In genomic region chr13:54705738-54706137, GRCh38 we compare ENCODE assay signal across 31 cellular contexts.
"Had no signal": no experiment of that assay in that cellular context is flagged by ENCODE, and none has a peak within 500 bp of the region (broad histone marks: within the 10 kb centered on the region; RNA-seq: fewer than 3 reads in every experiment).

No MANE protein-coding gene starts in this region.

- H3K27me3 ChIP-seq: adrenal gland, body of pancreas, Peyer's patch, SJSA1 had no signal

- H3K36me3 Mint-ChIP-seq: activated CD4-positive, alpha-beta memory T cell treated with anti-CD3 and anti-CD28 coated beads for 36 hours had no signal

- H3K4me3 Mint-ChIP-seq: activated CD4-positive, alpha-beta memory T cell treated with anti-CD3 and anti-CD28 coated beads for 36 hours; activated CD4-positive, alpha-beta T cell treated with anti-CD3 and anti-CD28 coated beads for 36 hours; activated naive CD4-positive, alpha-beta T cell treated with anti-CD3 and anti-CD28 coated beads for 36 hours; activated T-cell treated with anti-CD3 and anti-CD28 coated beads, Interleukin-2, amount 50 U/mL, for 4 hours; activated T-helper 1 cell treated with anti-CD3 and anti-CD28 coated beads, Interleukin-12 subunit alpha, Interleukin-12 subunit beta, Interleukin-2, Interleukin-4 antibody, amounts not matched to agents 30 ng/mL and 10 ng/mL and 1 ng/mL, durations not matched to agents 14 hours and 24 hours and 36 hours; T-helper 1 cell treated with Interleukin-12 subunit alpha and Interleukin-12 subunit beta and Interleukin-4 antibody, amounts not matched to agents 30 μg/mL and 1 μg/mL, for 36 hours; T-helper 2 cell treated with Interferon-gamma antibody and Interleukin-4, amounts not matched to agents 5 μg/mL and 100 μg/mL, for 36 hours; WTC11 had no signal

- H3K27ac Mint-ChIP-seq: activated CD4-positive, alpha-beta memory T cell treated with anti-CD3 and anti-CD28 coated beads for 36 hours; activated CD4-positive, alpha-beta T cell treated with anti-CD3 and anti-CD28 coated beads for 36 hours; activated naive CD4-positive, alpha-beta T cell treated with anti-CD3 and anti-CD28 coated beads for 36 hours; activated naive CD4-positive, alpha-beta T cell treated with anti-CD3 and anti-CD28 coated beads, Interleukin-2, amount 50 U/mL, for 72 hours; activated T-helper 1 cell treated with anti-CD3 and anti-CD28 coated beads, Interleukin-12 subunit alpha, Interleukin-12 subunit beta, Interleukin-2, Interleukin-4 antibody, amounts not matched to agents 30 ng/mL and 10 ng/mL and 1 ng/mL, durations not matched to agents 14 hours and 24 hours and 36 hours; T-helper 1 cell treated with Interleukin-12 subunit alpha and Interleukin-12 subunit beta and Interleukin-4 antibody, amounts not matched to agents 30 μg/mL and 1 μg/mL, for 36 hours; T-helper 2 cell treated with Interferon-gamma antibody and Interleukin-4, amounts not matched to agents 5 μg/mL and 100 μg/mL, for 36 hours; WTC11 had no signal

- H3K9me3 Mint-ChIP-seq: activated naive CD4-positive, alpha-beta T cell treated with anti-CD3 and anti-CD28 coated beads for 36 hours had no signal

- H3K27ac ChIP-seq: adrenal gland, body of pancreas, KMS-11, Peyer's patch, SJSA1 had no signal

- H3K9ac ChIP-seq: KMS-11, SK-N-SH had no signal

- H3K27me3 Mint-ChIP-seq: activated CD4-positive, alpha-beta memory T cell treated with anti-CD3 and anti-CD28 coated beads for 36 hours; activated CD4-positive, alpha-beta T cell treated with anti-CD3 and anti-CD28 coated beads for 36 hours had no signal

- H3K9me3 ChIP-seq: adrenal gland, body of pancreas, Peyer's patch, SJSA1, SK-N-SH had no signal

- H3K9me2 ChIP-seq: SK-N-SH had no signal

- DNase-seq: activated CD4-positive, alpha-beta memory T cell treated with anti-CD3 and anti-CD28 coated beads for 36 hours; activated CD4-positive, alpha-beta T cell treated with anti-CD3 and anti-CD28 coated beads for 36 hours; activated CD4-positive, alpha-beta T cell treated with anti-CD3 and anti-CD28 coated beads, Interleukin-2, amount 50 U/mL, for 1 hour; activated CD8-positive, alpha-beta memory T cell treated with anti-CD3 and anti-CD28 coated beads, Interleukin-2, amount 50 U/mL, for 4 hours; activated gamma-delta T cell treated with Interleukin-2 at 50 U/mL for 16 hours; activated naive CD4-positive, alpha-beta T cell treated with anti-CD3 and anti-CD28 coated beads for 36 hours; activated T-cell treated with anti-CD3 and anti-CD28 coated beads for 4 hours; activated T-cell treated with anti-CD3 and anti-CD28 coated beads, Interleukin-2, amount 50 U/mL, for 4 hours; adrenal gland; body of pancreas; caudate nucleus; MM.1S; NCI-H1092 treated with DMSO at 0.1 percent for 48 hours; NCI-H1694; NCI-H1930; NCI-H2081 treated with DMSO at 0.1 percent for 48 hours; NCI-H2171; NCI-H524; NCI-H69; NK-92 treated with Interleukin-12 subunit alpha and Interleukin-12 subunit beta, amount 100 ng/mL, for 24 hours; Peyer's patch; RPMI8226; SHP77 treated with DMSO at 0.1 percent for 48 hours; SK-N-SH had no signal

- H3K36me3 ChIP-seq: adrenal gland, Peyer's patch, SJSA1 had no signal

- H3K4me3 ChIP-seq: adrenal gland, body of pancreas, Peyer's patch, SJSA1 had no signal

- H3K4me1 Mint-ChIP-seq: activated CD4-positive, alpha-beta T cell treated with anti-CD3 and anti-CD28 coated beads for 36 hours had no signal

- H3K4me2 ChIP-seq: KMS-11, SK-N-SH had no signal

- H3K4me1 ChIP-seq: adrenal gland, body of pancreas, Peyer's patch, SJSA1 had no signal
